36 cellular contexts compared by ENCODE assay signal in the genomic region with DNA sequence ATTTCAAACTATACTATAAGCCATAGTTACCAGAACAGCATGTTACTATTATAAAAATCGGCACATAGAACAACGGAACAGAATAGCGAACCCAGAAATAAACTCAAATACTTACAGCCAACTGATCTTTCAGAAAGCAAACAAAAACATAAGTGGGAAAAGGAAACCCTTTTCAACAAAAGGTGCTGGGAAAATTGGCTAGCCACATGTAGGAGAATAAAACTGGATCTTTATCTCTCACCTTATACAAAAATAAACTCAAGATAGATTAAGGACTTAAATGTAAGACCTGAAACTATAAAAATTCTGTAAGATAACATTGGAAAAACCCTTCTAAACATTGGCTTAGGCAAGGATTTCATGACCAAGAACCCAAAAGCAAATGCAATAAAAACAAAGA.
"Had no signal": no experiment of that assay in that cellular context is flagged by ENCODE, and none has a peak within 500 bp of the region (broad histone marks: within the 10 kb centered on the region; RNA-seq: fewer than 3 reads in every experiment).

No MANE protein-coding gene starts in this region.

- H3K4me3 Mint-ChIP-seq: activated CD4-positive, alpha-beta memory T cell treated with anti-CD3 and anti-CD28 coated beads, Interleukin-2, amount 10 ng/mL, durations not matched to agents 7 days and 5 days; activated CD4-positive, alpha-beta T cell treated with anti-CD3 and anti-CD28 coated beads for 36 hours; activated CD4-positive, alpha-beta T cell treated with anti-CD3 and anti-CD28 coated beads, Interleukin-2, amount 10 ng/mL, durations not matched to agents 7 days and 5 days; activated CD8-positive, alpha-beta memory T cell treated with anti-CD3 and anti-CD28 coated beads, Interleukin-2, amount 10 ng/mL, durations not matched to agents 7 days and 5 days; activated CD8-positive, alpha-beta T cell treated with anti-CD3 and anti-CD28 coated beads, Interleukin-2, amount 10 ng/mL, durations not matched to agents 7 days and 5 days; activated naive CD4-positive, alpha-beta T cell treated with anti-CD3 and anti-CD28 coated beads, Interleukin-2, amount 10 ng/mL, durations not matched to agents 7 days and 5 days; activated naive CD8-positive, alpha-beta T cell; activated naive CD8-positive, alpha-beta T cell treated with anti-CD3 and anti-CD28 coated beads, Interleukin-2, amount 10 ng/mL, durations not matched to agents 7 days and 5 days; activated naive CD8-positive, alpha-beta T cell treated with anti-CD3 and anti-CD28 coated beads, Interleukin-2, amount 50 U/mL, for 24 hours; activated T-cell treated with anti-CD3 and anti-CD28 coated beads, Interleukin-2, amount 50 U/mL, for 24 hours; brain; central memory CD8-positive, alpha-beta T cell; T-helper 2 cell treated with Interferon-gamma antibody and Interleukin-4, amounts not matched to agents 5 μg/mL and 100 μg/mL, for 36 hours; WTC11 had no signal

- H3K27me3 Mint-ChIP-seq: activated CD4-positive, alpha-beta memory T cell treated with anti-CD3 and anti-CD28 coated beads, Interleukin-2, amount 10 ng/mL, durations not matched to agents 7 days and 5 days; activated CD4-positive, alpha-beta T cell treated with anti-CD3 and anti-CD28 coated beads for 36 hours; activated CD4-positive, alpha-beta T cell treated with anti-CD3 and anti-CD28 coated beads, Interleukin-2, amount 10 ng/mL, durations not matched to agents 7 days and 5 days; activated CD8-positive, alpha-beta memory T cell treated with anti-CD3 and anti-CD28 coated beads, Interleukin-2, amount 10 ng/mL, durations not matched to agents 7 days and 5 days; activated naive CD4-positive, alpha-beta T cell treated with anti-CD3 and anti-CD28 coated beads, Interleukin-2, amount 10 ng/mL, durations not matched to agents 7 days and 5 days; activated naive CD4-positive, alpha-beta T cell treated with anti-CD3 and anti-CD28 coated beads, Interleukin-2, amount 50 U/mL, for 24 hours; activated naive CD8-positive, alpha-beta T cell; activated naive CD8-positive, alpha-beta T cell treated with anti-CD3 and anti-CD28 coated beads, Interleukin-2, amount 10 ng/mL, durations not matched to agents 7 days and 5 days; activated naive CD8-positive, alpha-beta T cell treated with anti-CD3 and anti-CD28 coated beads, Interleukin-2, amount 50 U/mL, for 24 hours; activated T-cell treated with anti-CD3 and anti-CD28 coated beads, Interleukin-2, amount 50 U/mL, for 24 hours; central memory CD8-positive, alpha-beta T cell had no signal

- H3K4me1 ChIP-seq: ascending aorta had no signal

- H3K36me3 ChIP-seq: cardiac muscle cell had no signal

- H3K27ac Mint-ChIP-seq: activated CD4-positive, alpha-beta memory T cell treated with anti-CD3 and anti-CD28 coated beads, Interleukin-2, amount 10 ng/mL, durations not matched to agents 7 days and 5 days; activated CD4-positive, alpha-beta T cell treated with anti-CD3 and anti-CD28 coated beads for 36 hours; activated CD4-positive, alpha-beta T cell treated with anti-CD3 and anti-CD28 coated beads, Interleukin-2, amount 10 ng/mL, durations not matched to agents 7 days and 5 days; activated CD8-positive, alpha-beta memory T cell treated with anti-CD3 and anti-CD28 coated beads, Interleukin-2, amount 10 ng/mL, durations not matched to agents 7 days and 5 days; activated CD8-positive, alpha-beta T cell treated with anti-CD3 and anti-CD28 coated beads, Interleukin-2, amount 10 ng/mL, durations not matched to agents 7 days and 5 days; activated naive CD4-positive, alpha-beta T cell treated with anti-CD3 and anti-CD28 coated beads, Interleukin-2, amount 10 ng/mL, durations not matched to agents 7 days and 5 days; activated naive CD4-positive, alpha-beta T cell treated with anti-CD3 and anti-CD28 coated beads, Interleukin-2, amount 50 U/mL, for 24 hours; activated naive CD8-positive, alpha-beta T cell; activated naive CD8-positive, alpha-beta T cell treated with anti-CD3 and anti-CD28 coated beads, Interleukin-2, amount 10 ng/mL, durations not matched to agents 7 days and 5 days; activated naive CD8-positive, alpha-beta T cell treated with anti-CD3 and anti-CD28 coated beads, Interleukin-2, amount 50 U/mL, for 24 hours; activated T-cell treated with anti-CD3 and anti-CD28 coated beads, Interleukin-2, amount 50 U/mL, for 24 hours; activated T-helper 2 cell treated with anti-CD3 and anti-CD28 coated beads, Interferon-gamma antibody, Interleukin-2, Interleukin-4, amounts not matched to agents 10 μg/mL and 5 μg/mL and 100 μg/mL, durations not matched to agents 14 hours and 24 hours and 36 hours; brain; T-helper 2 cell treated with Interferon-gamma antibody and Interleukin-4, amounts not matched to agents 5 μg/mL and 100 μg/mL, for 36 hours; WTC11 had no signal

- DNase-seq: activated CD4-positive, alpha-beta memory T cell treated with anti-CD3 and anti-CD28 coated beads, Interleukin-2, amount 10 ng/mL, durations not matched to agents 7 days and 5 days; activated CD4-positive, alpha-beta T cell treated with anti-CD3 and anti-CD28 coated beads for 1 hour; activated CD4-positive, alpha-beta T cell treated with anti-CD3 and anti-CD28 coated beads for 36 hours; activated CD4-positive, alpha-beta T cell treated with anti-CD3 and anti-CD28 coated beads for 48 hours; activated CD4-positive, alpha-beta T cell treated with anti-CD3 and anti-CD28 coated beads, Interleukin-2, amount 10 ng/mL, durations not matched to agents 7 days and 5 days; activated CD4-positive, alpha-beta T cell treated with anti-CD3 and anti-CD28 coated beads, Interleukin-2, amount 50 U/mL, for 48 hours; activated CD4-positive, CD25-positive, alpha-beta regulatory T cell; activated CD8-positive, alpha-beta memory T cell treated with anti-CD3 and anti-CD28 coated beads for 24 hours; activated CD8-positive, alpha-beta memory T cell treated with anti-CD3 and anti-CD28 coated beads, Interleukin-2, amount 10 ng/mL, durations not matched to agents 7 days and 5 days; activated CD8-positive, alpha-beta memory T cell treated with anti-CD3 and anti-CD28 coated beads, Interleukin-2, amount 50 U/mL, for 48 hours; activated CD8-positive, alpha-beta T cell treated with anti-CD3 and anti-CD28 coated beads, Interleukin-2, amount 10 ng/mL, durations not matched to agents 7 days and 5 days; activated effector memory CD4-positive, alpha-beta T cell treated with Interleukin-2 at 50 U/mL for 16 hours; activated gamma-delta T cell; activated naive CD4-positive, alpha-beta T cell treated with anti-CD3 and anti-CD28 coated beads, Interleukin-2, amount 10 ng/mL, durations not matched to agents 7 days and 5 days; activated naive CD4-positive, alpha-beta T cell treated with Interleukin-2 at 50 U/mL for 16 hours; activated naive CD8-positive, alpha-beta T cell treated with anti-CD3 and anti-CD28 coated beads, Interleukin-2, amount 10 ng/mL, durations not matched to agents 7 days and 5 days; activated naive CD8-positive, alpha-beta T cell treated with anti-CD3 and anti-CD28 coated beads, Interleukin-2, amount 50 U/mL, for 24 hours; activated T-cell treated with anti-CD3 and anti-CD28 coated beads, Interleukin-2, amount 50 U/mL, for 24 hours; activated T-cell treated with anti-CD3 and anti-CD28 coated beads, Interleukin-2, amount 50 U/mL, for 48 hours; amygdala; anterior cingulate cortex; caudate nucleus; cerebellar nuclear complex; T-helper 2 cell; T-helper 9 cell; WERI-Rb-1 had no signal

- H3K4me3 ChIP-seq: ascending aorta, cardiac muscle cell had no signal

- H3K27me3 ChIP-seq: ascending aorta, cardiac muscle cell had no signal

- H3K27ac ChIP-seq: ascending aorta, cardiac muscle cell, WERI-Rb-1 had no signal

- ATAC-seq: activated CD4-positive, alpha-beta T cell treated with anti-CD3 and anti-CD28 coated beads for 36 hours; activated CD4-positive, CD25-positive, alpha-beta regulatory T cell treated with anti-CD3 and anti-CD28 coated beads, Interleukin-2, amount 50 U/mL, for 24 hours; activated CD8-positive, alpha-beta memory T cell treated with anti-CD3 and anti-CD28 coated beads, Interleukin-2, amount 10 ng/mL, durations not matched to agents 7 days and 5 days; activated CD8-positive, alpha-beta T cell treated with anti-CD3 and anti-CD28 coated beads, Interleukin-2, amount 10 ng/mL, durations not matched to agents 7 days and 5 days; activated naive CD8-positive, alpha-beta T cell treated with anti-CD3 and anti-CD28 coated beads, Interleukin-2, amount 50 U/mL, for 24 hours; WTC11 had no signal

- H3K4me1 Mint-ChIP-seq: activated CD4-positive, alpha-beta T cell treated with anti-CD3 and anti-CD28 coated beads for 36 hours; brain had no signal
